ENCODE assay signal across 1 cellular context in the genomic region with DNA sequence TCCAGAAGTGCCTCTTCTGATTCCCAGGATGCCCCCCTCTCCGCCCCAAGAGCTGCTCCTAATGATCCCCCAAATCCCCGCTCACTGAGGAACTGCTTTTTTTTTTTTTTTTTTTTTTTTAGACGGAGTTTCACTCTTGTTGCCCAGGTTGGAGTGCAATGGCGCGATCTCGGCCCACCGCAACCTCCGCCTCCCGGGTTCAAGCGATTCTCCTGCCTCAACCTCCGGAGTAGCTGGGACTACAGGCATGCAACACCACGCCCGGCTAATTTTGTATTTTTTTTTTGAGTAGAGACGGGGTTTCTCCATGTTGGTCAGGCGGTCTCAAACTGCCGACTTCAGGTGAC.
TF ChIP-seq lines count a peak whose summit lies in the region.

No MANE protein-coding gene starts in this region.

TF ChIP-seq in GM12878, 131 proteins besides CTCF, POLR2A, EP300 and RAD21:
- TF ChIP-seq, protein P1, sequence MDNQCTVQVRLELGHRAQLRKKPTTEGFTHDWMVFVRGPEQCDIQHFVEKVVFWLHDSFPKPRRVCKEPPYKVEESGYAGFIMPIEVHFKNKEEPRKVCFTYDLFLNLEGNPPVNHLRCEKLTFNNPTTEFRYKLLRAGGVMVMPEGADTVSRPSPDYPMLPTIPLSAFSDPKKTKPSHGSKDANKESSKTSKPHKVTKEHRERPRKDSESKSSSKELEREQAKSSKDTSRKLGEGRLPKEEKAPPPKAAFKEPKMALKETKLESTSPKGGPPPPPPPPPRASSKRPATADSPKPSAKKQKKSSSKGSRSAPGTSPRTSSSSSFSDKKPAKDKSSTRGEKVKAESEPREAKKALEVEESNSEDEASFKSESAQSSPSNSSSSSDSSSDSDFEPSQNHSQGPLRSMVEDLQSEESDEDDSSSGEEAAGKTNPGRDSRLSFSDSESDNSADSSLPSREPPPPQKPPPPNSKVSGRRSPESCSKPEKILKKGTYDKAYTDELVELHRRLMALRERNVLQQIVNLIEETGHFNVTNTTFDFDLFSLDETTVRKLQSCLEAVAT (IDR thresholded peaks at IDR 0.05) = peak; percentile 84
- TF ChIP-seq PML (IDR thresholded peaks at IDR 0.05; ENCODE audit: low read length) = 0 out of 2 replicates have a peak, but pooled peaks have one; percentile 4
